ENCODE assay signal across 10 cellular contexts in genomic region chr14:50023671-50024490, GRCh38.
DNase-seq lines count a peak whose midpoint lies in the region; FAIRE-seq and TF ChIP-seq lines count a peak whose summit lies in the region.
"Had no signal": no experiment of that assay in that cellular context is flagged by ENCODE, and none has a peak within 500 bp of the region (broad histone marks: within the 10 kb centered on the region; RNA-seq: fewer than 3 reads in every experiment).

No MANE protein-coding gene starts in this region.

- H2BK15ac ChIP-seq in mesenchymal stem cell (ENCODE audit: low read depth, poor library complexity, severe bottlenecking): no peak overlapping the region

- 62% methylated on average over 6 of the region's 8 CpGs for WGBS in mesenchymal stem cell
- 56 to 73% methylated on average over 4 to 8 of the region's 8 CpGs for WGBS in transverse colon (ENCODE audit: low coverage in 1 of 2), 2 donors

- peaks cover 38% of the 10 kb centered on the region for H3K9me3 Mint-ChIP-seq in T-helper 2 cell treated with Interferon-gamma antibody and Interleukin-4, amounts not matched to agents 5 μg/mL and 100 μg/mL, for 36 hours
- H3K9me3 Mint-ChIP-seq in CD14-positive monocyte: peaks cover 11 to 29% (median 17%) of the 10 kb centered on the region in 7 donors

- peaks cover 39% of the 10 kb centered on the region for H3K36me3 Mint-ChIP-seq in T-helper 2 cell treated with Interferon-gamma antibody and Interleukin-4, amounts not matched to agents 5 μg/mL and 100 μg/mL, for 36 hours (ENCODE audit: low read depth)
- peaks cover 6 to 10% of the 10 kb centered on the region in 2 donors for H3K36me3 Mint-ChIP-seq in CD14-positive monocyte

- H2BK12ac ChIP-seq in mesenchymal stem cell (ENCODE audit: low read length in 2 of 2): peak overlapping the region in 1 of 2 experiments; percentile 48

- no peak overlapping the region for H4K91ac ChIP-seq in mesenchymal stem cell (ENCODE audit: low read length)

- peaks cover 24% of the 10 kb centered on the region for H3K4me1 Mint-ChIP-seq in T-helper 2 cell treated with Interferon-gamma antibody and Interleukin-4, amounts not matched to agents 5 μg/mL and 100 μg/mL, for 36 hours (ENCODE audit: low read depth)
- H3K4me1 Mint-ChIP-seq in CD14-positive monocyte: peaks cover 18% of the 10 kb centered on the region

- no peak overlapping the region for H3K18ac ChIP-seq in mesenchymal stem cell (ENCODE audit: low read depth in 1 of 2, low read length in 2 of 2)

- peak overlapping the region; percentile 86 for H3K9ac ChIP-seq in mesenchymal stem cell (ENCODE audit: low read length)

- peak overlapping the region in 1 of 2 donors; percentile 31 for H3K4me3 ChIP-seq in cardiac fibroblast (replicated peaks in 1 of 2; ENCODE audit: low read depth in 2 of 2, low read length in 2 of 2)
- peak overlapping the region in 1 of 2 experiments; percentile 65 for H3K4me3 ChIP-seq in mesenchymal stem cell (ENCODE audit: insufficient read depth in 1 of 2, low read depth in 1 of 2, low read length in 2 of 2)
- H3K4me3 ChIP-seq in transverse colon: no peak overlapping the region

- H3K23ac ChIP-seq in mesenchymal stem cell (ENCODE audit: low read length in 2 of 2): no peak overlapping the region

- no peak overlapping the region for H3K14ac ChIP-seq in mesenchymal stem cell (ENCODE audit: low read length in 2 of 2)

- H2BK5ac ChIP-seq in mesenchymal stem cell (ENCODE audit: low read depth, low read length, poor library complexity, severe bottlenecking): peak overlapping the region; percentile 14

- no peak for TF ChIP-seq EP300 in transverse colon (IDR thresholded peaks at IDR 0.05; ENCODE audit: low read depth)

- H3K27me3 ChIP-seq in mesenchymal stem cell (ENCODE audit: control insufficient read depth in 1 of 2, insufficient read depth in 1 of 2, low read length in 2 of 2) (no peaks in the 10 kb centered on the region), transverse colon (no peaks in the 10 kb centered on the region)

- intact Hi-C loops in transverse colon (cut with DNase I; ENCODE audit: low total_unique reads): no loop called here
- intact Hi-C loops in CD14-positive monocyte (cut with micrococcal nuclease): loop anchor here in 1 of 2 donors (2.0 kb wide), 1 partner anchor 13 kb away; no protein-coding TSS in a partner anchor

- H3K4me1 ChIP-seq in mesenchymal stem cell (ENCODE audit: control insufficient read depth, insufficient read depth, low read depth, low read length) (peaks cover 5% of the 10 kb centered on the region), transverse colon (peaks cover 0 to 8% (median 3%) of the 10 kb centered on the region in 4 donors)

- H3K9me3 ChIP-seq in mesenchymal stem cell (ENCODE audit: control insufficient read depth, low read length) (peaks cover 14% of the 10 kb centered on the region), transverse colon (peaks cover 0 to 4% of the 10 kb centered on the region in 2 donors)

- no peak for TF ChIP-seq POLR2A in transverse colon (IDR thresholded peaks at IDR 0.05)

- no peak overlapping the region for H3K27ac Mint-ChIP-seq in T-helper 2 cell treated with Interferon-gamma antibody and Interleukin-4, amounts not matched to agents 5 μg/mL and 100 μg/mL, for 36 hours
- peak overlapping the region in 1 of 7 donors; percentile 14 for H3K27ac Mint-ChIP-seq in CD14-positive monocyte
- H3K27ac Mint-ChIP-seq: activated naive CD4-positive, alpha-beta T cell treated with anti-CD3 and anti-CD28 coated beads, Interleukin-2, amount 10 ng/mL, durations not matched to agents 7 days and 5 days had no signal

- in situ Hi-C loops in transverse colon (cut with MboI; ENCODE audit: low pct_ligation_motif_present in 1 of 4, low pct_unique_long_range_greater_than_20kb in 1 of 4, low sequenced_read_pairs in 3 of 4): no loop called here

- peak overlapping the region; percentile 17 to 86 for H3K4ac ChIP-seq in mesenchymal stem cell (ENCODE audit: low read depth in 1 of 2, low read length in 2 of 2)

- H3K27me3 Mint-ChIP-seq in T-helper 2 cell treated with Interferon-gamma antibody and Interleukin-4, amounts not matched to agents 5 μg/mL and 100 μg/mL, for 36 hours (ENCODE audit: low read depth): no peaks in the 10 kb centered on the region
- peaks cover 0 to 1% (median 0%) of the 10 kb centered on the region in 3 donors for H3K27me3 Mint-ChIP-seq in CD14-positive monocyte (ENCODE audit: low read depth in 3 of 3)
- H3K27me3 Mint-ChIP-seq: activated naive CD4-positive, alpha-beta T cell treated with anti-CD3 and anti-CD28 coated beads, Interleukin-2, amount 10 ng/mL, durations not matched to agents 7 days and 5 days had no signal

- no peak overlapping the region for H2BK120ac ChIP-seq in mesenchymal stem cell (ENCODE audit: low read depth, low read length)

- no peak overlapping the region for H2AK5ac ChIP-seq in mesenchymal stem cell (ENCODE audit: low read length, severe bottlenecking)

- FAIRE-seq in HTR-8/SVneo (lab: Jason Lieb, UNC): no peak

- no peak overlapping the region for H3K4me2 ChIP-seq in mesenchymal stem cell (ENCODE audit: low read length, poor library complexity, severe bottlenecking)

- no peak overlapping the region for H3K4me3 Mint-ChIP-seq in T-helper 2 cell treated with Interferon-gamma antibody and Interleukin-4, amounts not matched to agents 5 μg/mL and 100 μg/mL, for 36 hours
- no peak overlapping the region for H3K4me3 Mint-ChIP-seq in CD14-positive monocyte
- H3K4me3 Mint-ChIP-seq: activated naive CD4-positive, alpha-beta T cell treated with anti-CD3 and anti-CD28 coated beads, Interleukin-2, amount 10 ng/mL, durations not matched to agents 7 days and 5 days had no signal

- H4K8ac ChIP-seq in mesenchymal stem cell (ENCODE audit: low read length): no peak overlapping the region

- DNase-seq in HTR-8/SVneo (ENCODE audit: insufficient read length, low spot score): peak; percentile 59
- peak; percentile 67 to 73 for DNase-seq in cardiac fibroblast (ENCODE audit: low read depth in 2 of 2)
- DNase-seq in mesenchymal stem cell: peak; percentile 71
- DNase-seq in transverse colon: no peak
- no peak for DNase-seq in T-helper 2 cell treated with Interferon-gamma antibody and Interleukin-4, amounts not matched to agents 5 μg/mL and 100 μg/mL, for 36 hours (ENCODE audit: low spot score)
- no peak for DNase-seq in NCI-H1694 (lab: John Stamatoyannopoulos, UW)
- no peak for DNase-seq in NCI-H2171 treated with DMSO at 0.1 percent for 48 hours (lab: John Stamatoyannopoulos, UW)
- DNase-seq in CD14-positive monocyte (ENCODE audit: low spot score): no peak
- DNase-seq: activated naive CD4-positive, alpha-beta T cell treated with anti-CD3 and anti-CD28 coated beads, Interleukin-2, amount 10 ng/mL, durations not matched to agents 7 days and 5 days; NCI-H2081 had no signal

- H3K27ac ChIP-seq in mesenchymal stem cell (ENCODE audit: low read length, poor library complexity, severe bottlenecking) (peak overlapping the region; percentile 81), transverse colon (peak overlapping the region; percentile 73 to 82 (median 76))

- TF ChIP-seq CTCF in cardiac fibroblast (IDR thresholded peaks at IDR 0.05; ENCODE audit: low read depth, low read length): no peak
- no peak for TF ChIP-seq CTCF in transverse colon (IDR thresholded peaks at IDR 0.05)
- no peak for TF ChIP-seq CTCF in CD14-positive monocyte (IDR thresholded peaks at IDR 0.05)

- H2AFZ ChIP-seq in mesenchymal stem cell (ENCODE audit: low read depth, low read length): no peak overlapping the region

- no peaks in the 10 kb centered on the region for H3K79me1 ChIP-seq in mesenchymal stem cell (replicated peaks; ENCODE audit: low read length, poor library complexity, severe bottlenecking)

- H3K36me3 ChIP-seq in mesenchymal stem cell (ENCODE audit: control insufficient read depth in 1 of 2, insufficient read depth in 2 of 2, low read depth in 1 of 2, low read length in 2 of 2) (no peaks in the 10 kb centered on the region), transverse colon (no peaks in the 10 kb centered on the region)

Comparison
In these comparisons a context has a peak if more than half of its experiments do, and no peak if none do; other contexts are left out.
1. DNase-seq: peak in HTR-8/SVneo (single experiment), cardiac fibroblast (2 of 2) and mesenchymal stem cell (single experiment); none in transverse colon (single experiment), T-helper 2 cell treated with Interferon-gamma antibody and Interleukin-4, amounts not matched to agents 5 μg/mL and 100 μg/mL, for 36 hours (single experiment), NCI-H1694 (single experiment), NCI-H2171 treated with DMSO at 0.1 percent for 48 hours (single experiment) and CD14-positive monocyte (single experiment).